16 cellular contexts compared by ENCODE assay signal in the genomic region with DNA sequence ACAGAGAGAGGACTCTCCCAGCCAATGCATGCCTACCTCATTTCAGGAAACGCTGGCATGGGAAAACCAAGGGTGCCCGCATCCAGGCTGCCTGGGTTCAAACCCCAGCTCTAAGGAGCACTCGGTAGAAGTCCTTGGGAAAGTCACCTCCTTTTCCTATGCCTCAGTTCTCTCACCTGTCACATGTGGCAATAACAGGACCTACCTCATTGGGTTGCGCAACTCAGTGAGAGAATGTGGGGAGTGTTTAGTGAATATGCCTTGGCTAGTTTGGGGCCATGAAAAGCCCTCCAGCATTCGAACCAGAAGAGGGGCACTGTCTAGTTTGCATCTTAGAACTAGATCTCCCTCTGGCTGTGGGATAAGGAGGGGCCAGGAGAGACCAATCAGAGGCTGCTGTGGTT. TPM values are rescaled to one million over a fixed set of nuclear protein-coding genes. Genes with fewer than 3 reads are reported as not detected.
A peak's percentile ranks its signal among the peaks of the same experiment; 100 is the strongest.
DNase-seq lines count a peak whose midpoint lies in the region; ATAC-seq and TF ChIP-seq lines count a peak whose summit lies in the region.
"Had no signal": no experiment of that assay in that cellular context is flagged by ENCODE, and none has a peak within 500 bp of the region (broad histone marks: within the 10 kb centered on the region; RNA-seq: fewer than 3 reads in every experiment).

No MANE protein-coding gene starts in this region.

- WGBS in thyroid gland, 2 donors = 77 to 79% methylated on average over 5 of the region's 5 CpGs

- H3K36me3 ChIP-seq in OCI-LY3 (replicated peaks; ENCODE audit: low read depth, low read length) (no peaks in the 10 kb centered on the region), muscle layer of duodenum (ENCODE audit: control insufficient read depth in 1 of 2, insufficient read depth in 2 of 2, low read length in 2 of 2) (no peaks in the 10 kb centered on the region), thyroid gland (no peaks in the 10 kb centered on the region)
- H3K36me3 ChIP-seq: BE2C, HAP-1 had no signal

- intact Hi-C loops in thyroid gland (cut with DNase I) = loop anchor here (5.0 kb wide), 1 partner anchor 431 kb away; the partner anchor contains the start of gene DLX3

- peak in 1 of 2 donors; percentile 34 for DNase-seq in thyroid gland
- DNase-seq in HK-2 (ENCODE audit: unreplicated experiment) = no peak
- DNase-seq in NCI-H1436 (lab: John Stamatoyannopoulos, UW) = no peak
- DNase-seq in NCI-H1105 treated with DMSO at 0.1 percent for 48 hours (lab: John Stamatoyannopoulos, UW) = no peak
- DNase-seq: activated CD4-positive, alpha-beta T cell treated with anti-CD3 and anti-CD28 coated beads for 4 hours; erythroblast; NCI-H1694 treated with DMSO at 0.1 percent for 48 hours; NCI-H748 treated with DMSO at 0.1 percent for 48 hours had no signal

- H3K9ac ChIP-seq in OCI-LY3 (ENCODE audit: low read length) = no peak overlapping the region

- no peak overlapping the region for H3K4me3 ChIP-seq in OCI-LY3 (ENCODE audit: low read length)
- H3K4me3 ChIP-seq in muscle layer of duodenum (ENCODE audit: low read depth in 1 of 2, low read length in 2 of 2) = no peak overlapping the region
- H3K4me3 ChIP-seq in thyroid gland (replicated peaks in 1 of 3) = no peak overlapping the region
- H3K4me3 ChIP-seq: HAP-1 had no signal

- no peak for TF ChIP-seq CTCF in OCI-LY3 (IDR thresholded peaks at IDR 0.05; ENCODE audit: low read depth, low read length)
- no peak for TF ChIP-seq CTCF in thyroid gland (IDR thresholded peaks at IDR 0.05)

- H3K9me3 ChIP-seq in OCI-LY3 (ENCODE audit: insufficient read depth, low read length) (no peaks in the 10 kb centered on the region), muscle layer of duodenum (ENCODE audit: control insufficient read depth in 1 of 2, low read length in 2 of 2) (no peaks in the 10 kb centered on the region), thyroid gland (no peaks in the 10 kb centered on the region)
- H3K9me3 ChIP-seq: BE2C, HAP-1 had no signal

- peak overlapping the region; percentile 44; the same call in 1 of the 2 replicates for H3K4me2 ChIP-seq in OCI-LY3 (ENCODE audit: low read length)

- peaks cover 20% of the 10 kb centered on the region for H3K27me3 ChIP-seq in OCI-LY3 (ENCODE audit: low read depth, low read length)
- H3K27me3 ChIP-seq in muscle layer of duodenum (ENCODE audit: low read depth, low read length) = no peaks in the 10 kb centered on the region
- H3K27me3 ChIP-seq in thyroid gland = no peaks in the 10 kb centered on the region

- no peaks in the 10 kb centered on the region for H4K20me1 ChIP-seq in OCI-LY3 (ENCODE audit: insufficient read depth, low read length)

- no peaks in the 10 kb centered on the region for H3K79me2 ChIP-seq in OCI-LY3 (ENCODE audit: low read length)

- no peak overlapping the region for H2AFZ ChIP-seq in OCI-LY3 (ENCODE audit: low read depth, low read length)

- ATAC-seq in HG02981 (IDR thresholded peaks at IDR 0.05; ENCODE audit: unreplicated experiment) = no peak
- ATAC-seq: naive thymus-derived CD4-positive, alpha-beta T cell had no signal

- H3K4me1 ChIP-seq in OCI-LY3 (ENCODE audit: low read length) = peaks cover 14% of the 10 kb centered on the region
- H3K4me1 ChIP-seq in muscle layer of duodenum (ENCODE audit: control insufficient read depth in 1 of 2, insufficient read depth in 2 of 2, low read length in 2 of 2) = peaks cover 5 to 33% of the 10 kb centered on the region in 2 donors
- H3K4me1 ChIP-seq in thyroid gland = peaks cover 14 to 35% of the 10 kb centered on the region in 2 donors
- H3K4me1 ChIP-seq: BE2C had no signal

- no peak for TF ChIP-seq POLR2A in thyroid gland (IDR thresholded peaks at IDR 0.05)

- H3K27ac ChIP-seq in OCI-LY3 (ENCODE audit: low read length) (no peak overlapping the region), cingulate gyrus (ENCODE audit: low read depth, low read length) (peak overlapping the region; percentile 19), muscle layer of duodenum (ENCODE audit: low read length) (peak overlapping the region; percentile 74), thyroid gland (peak overlapping the region; percentile 48 to 90 (median 58))
- H3K27ac ChIP-seq: HL-60 had no signal

RNA-seq across cellular contexts. Expression of gene NXPH3, which starts 9.0 kb away (rescaled TPM):
- 1 to 10 TPM; 1.0 to 5.1 (median 1.2) TPM for total RNA-seq in thyroid gland
- total RNA-seq: naive thymus-derived CD4-positive, alpha-beta T cell had no signal
